Comparison of ENCODE assay signal across 17 cellular contexts in the genomic region with DNA sequence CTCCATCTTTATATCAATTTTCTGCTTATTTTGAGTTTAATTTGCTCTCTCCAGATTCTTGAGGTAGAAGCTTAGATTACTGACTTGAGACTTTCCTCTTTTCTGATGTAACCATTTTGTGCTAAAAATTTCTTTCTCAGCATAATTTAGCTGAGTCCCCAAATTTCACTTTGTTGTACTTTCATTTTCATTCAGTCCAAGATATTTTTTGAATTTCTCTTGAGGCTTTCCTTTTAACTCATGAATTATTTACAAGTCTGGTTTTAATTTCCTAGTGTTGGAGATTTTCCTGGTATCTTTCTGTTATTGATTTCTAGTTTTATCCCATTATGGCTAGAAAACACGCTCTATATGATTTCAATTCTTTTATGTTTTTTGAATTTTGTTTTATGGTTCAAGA.
DNase-seq lines count a peak whose midpoint lies in the region; ATAC-seq, FAIRE-seq and TF ChIP-seq lines count a peak whose summit lies in the region.
"Had no signal": no experiment of that assay in that cellular context is flagged by ENCODE, and none has a peak within 500 bp of the region (broad histone marks: within the 10 kb centered on the region; RNA-seq: fewer than 3 reads in every experiment).

No MANE protein-coding gene starts in this region.

- FAIRE-seq in frontal cortex (lab: Jason Lieb, UNC): no peak

- H3K27me3 Mint-ChIP-seq in T-helper 1 cell treated with Interleukin-12 subunit alpha and Interleukin-12 subunit beta and Interleukin-4 antibody, amounts not matched to agents 30 μg/mL and 1 μg/mL, for 36 hours (ENCODE audit: low read depth): no peaks in the 10 kb centered on the region
- H3K27me3 Mint-ChIP-seq in activated naive CD8-positive, alpha-beta T cell treated with anti-CD3 and anti-CD28 coated beads, Interleukin-2, amount 10 ng/mL, durations not matched to agents 7 days and 5 days: no peaks in the 10 kb centered on the region
- no peaks in the 10 kb centered on the region for H3K27me3 Mint-ChIP-seq in natural killer cell (ENCODE audit: low read depth in 2 of 2)

- H3K27ac Mint-ChIP-seq in T-helper 1 cell treated with Interleukin-12 subunit alpha and Interleukin-12 subunit beta and Interleukin-4 antibody, amounts not matched to agents 30 μg/mL and 1 μg/mL, for 36 hours: peak overlapping the region; percentile 29
- H3K27ac Mint-ChIP-seq in activated naive CD8-positive, alpha-beta T cell treated with anti-CD3 and anti-CD28 coated beads, Interleukin-2, amount 10 ng/mL, durations not matched to agents 7 days and 5 days: peak overlapping the region; percentile 53
- H3K27ac Mint-ChIP-seq in natural killer cell: peak overlapping the region; percentile 77 to 82

- no peaks in the 10 kb centered on the region for H3K36me3 ChIP-seq in KOPT-K1 (ENCODE audit: insufficient read depth, low read length)
- H3K36me3 ChIP-seq: prostate gland, WERI-Rb-1 had no signal

- POLR2A ChIA-PET in activated naive CD8-positive, alpha-beta T cell treated with anti-CD3 and anti-CD28 coated beads, Interleukin-2, amount 10 ng/mL, durations not matched to agents 7 days and 5 days (lab: Charles Lee): no interaction called here

- DNase-seq in T-helper 1 cell: no peak
- DNase-seq in activated naive CD8-positive, alpha-beta T cell treated with anti-CD3 and anti-CD28 coated beads, Interleukin-2, amount 10 ng/mL, durations not matched to agents 7 days and 5 days: no peak
- no peak for DNase-seq in natural killer cell
- no peak for DNase-seq in NCI-H2227 treated with DMSO at 0.1 percent for 48 hours (lab: John Stamatoyannopoulos, UW)
- DNase-seq in frontal cortex (ENCODE audit: low spot score in 2 of 2): no peak
- DNase-seq in DMS53 (lab: John Stamatoyannopoulos, UW): no peak
- DNase-seq: GF-D8; hippocampal formation; left colon; NCI-H187; NCI-H524; stimulated activated CD4-positive, alpha-beta T cell treated with anti-CD3 and anti-CD28 coated beads, Interleukin-12 subunit alpha, Interleukin-12 subunit beta, amount 100 ng/mL, for 4 hours; WERI-Rb-1 had no signal

- H3K9me3 ChIP-seq in KOPT-K1 (ENCODE audit: insufficient read depth, low read length, poor library complexity, severe bottlenecking): no peaks in the 10 kb centered on the region
- H3K9me3 ChIP-seq: prostate gland had no signal

- no peak for ATAC-seq in activated naive CD8-positive, alpha-beta T cell treated with anti-CD3 and anti-CD28 coated beads, Interleukin-2, amount 10 ng/mL, durations not matched to agents 7 days and 5 days (ENCODE audit: low read depth)
- ATAC-seq in natural killer cell: no peak
- ATAC-seq: left colon had no signal

- peaks cover 24% of the 10 kb centered on the region for H3K4me1 Mint-ChIP-seq in T-helper 1 cell treated with Interleukin-12 subunit alpha and Interleukin-12 subunit beta and Interleukin-4 antibody, amounts not matched to agents 30 μg/mL and 1 μg/mL, for 36 hours (ENCODE audit: low read depth)
- peaks cover 25% of the 10 kb centered on the region for H3K4me1 Mint-ChIP-seq in activated naive CD8-positive, alpha-beta T cell treated with anti-CD3 and anti-CD28 coated beads, Interleukin-2, amount 10 ng/mL, durations not matched to agents 7 days and 5 days
- peaks cover 47 to 51% of the 10 kb centered on the region in 2 donors for H3K4me1 Mint-ChIP-seq in natural killer cell

- TF ChIP-seq CTCF in natural killer cell (IDR thresholded peaks at IDR 0.05): no peak

- peak overlapping the region; percentile 61 for H3K27ac ChIP-seq in KOPT-K1 (ENCODE audit: low read depth, low read length, poor library complexity, severe bottlenecking)
- H3K27ac ChIP-seq: 22Rv1, prostate gland, WERI-Rb-1 had no signal

- intact Hi-C loops in natural killer cell (cut with micrococcal nuclease): no loop called here

- H3K4me3 Mint-ChIP-seq in T-helper 1 cell treated with Interleukin-12 subunit alpha and Interleukin-12 subunit beta and Interleukin-4 antibody, amounts not matched to agents 30 μg/mL and 1 μg/mL, for 36 hours: no peak overlapping the region
- H3K4me3 Mint-ChIP-seq in activated naive CD8-positive, alpha-beta T cell treated with anti-CD3 and anti-CD28 coated beads, Interleukin-2, amount 10 ng/mL, durations not matched to agents 7 days and 5 days: peak overlapping the region; percentile 7
- no peak overlapping the region for H3K4me3 Mint-ChIP-seq in natural killer cell

- peaks cover 68% of the 10 kb centered on the region for H3K36me3 Mint-ChIP-seq in T-helper 1 cell treated with Interleukin-12 subunit alpha and Interleukin-12 subunit beta and Interleukin-4 antibody, amounts not matched to agents 30 μg/mL and 1 μg/mL, for 36 hours (ENCODE audit: low read depth)
- peaks cover 65% of the 10 kb centered on the region for H3K36me3 Mint-ChIP-seq in activated naive CD8-positive, alpha-beta T cell treated with anti-CD3 and anti-CD28 coated beads, Interleukin-2, amount 10 ng/mL, durations not matched to agents 7 days and 5 days
- H3K36me3 Mint-ChIP-seq in natural killer cell: peaks cover 14% of the 10 kb centered on the region

- H3K9me3 Mint-ChIP-seq in T-helper 1 cell treated with Interleukin-12 subunit alpha and Interleukin-12 subunit beta and Interleukin-4 antibody, amounts not matched to agents 30 μg/mL and 1 μg/mL, for 36 hours: peaks cover 4% of the 10 kb centered on the region
- H3K9me3 Mint-ChIP-seq in activated naive CD8-positive, alpha-beta T cell treated with anti-CD3 and anti-CD28 coated beads, Interleukin-2, amount 10 ng/mL, durations not matched to agents 7 days and 5 days: peaks cover 6% of the 10 kb centered on the region
- H3K9me3 Mint-ChIP-seq in natural killer cell: no peaks in the 10 kb centered on the region

Comparison
In these comparisons a context has a peak if more than half of its experiments do, and no peak if none do; other contexts are left out.
1. H3K27ac Mint-ChIP-seq: peak in every context shown above with its lines; median percentile 80 in natural killer cell; 53 in activated naive CD8-positive, alpha-beta T cell treated with anti-CD3 and anti-CD28 coated beads, Interleukin-2, amount 10 ng/mL, durations not matched to agents 7 days and 5 days; 29 in T-helper 1 cell treated with Interleukin-12 subunit alpha and Interleukin-12 subunit beta and Interleukin-4 antibody, amounts not matched to agents 30 μg/mL and 1 μg/mL, for 36 hours.